Comparison of ENCODE assay signal across 6 cellular contexts in the genomic region with DNA sequence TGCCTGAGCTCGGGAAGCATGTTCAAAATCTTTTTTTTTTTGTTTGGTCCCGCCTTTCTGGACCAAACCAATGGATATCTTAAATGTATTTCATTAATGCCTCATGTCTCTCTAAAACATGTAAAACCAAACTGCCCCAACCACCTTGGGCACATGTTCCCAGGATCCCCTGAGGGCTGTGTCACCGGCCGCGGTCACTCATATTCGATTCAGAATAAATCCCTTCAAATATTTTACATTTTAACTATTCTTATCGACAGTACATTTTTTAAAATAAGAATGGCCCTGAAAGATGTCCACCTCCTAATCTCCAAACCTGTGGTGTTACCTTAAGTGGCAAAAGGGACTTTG. TPM values are rescaled to one million over a fixed set of nuclear protein-coding genes. Genes with fewer than 3 reads are reported as not detected.
DNase-seq lines count a peak whose midpoint lies in the region; ATAC-seq lines count a peak whose summit lies in the region.

No MANE protein-coding gene starts in this region.

- H3K9me3 ChIP-seq in CD4-positive, alpha-beta memory T cell (ENCODE audit: control insufficient read depth in 1 of 2, low read length in 2 of 2), result no peaks in the 10 kb centered on the region
- H3K9me3 ChIP-seq in muscle layer of colon (ENCODE audit: low read length) (no peaks in the 10 kb centered on the region), SJCRH30 (replicated peaks) (no peaks in the 10 kb centered on the region)

- H3K9me3 Mint-ChIP-seq in CD4-positive, alpha-beta memory T cell, result no peaks in the 10 kb centered on the region
- H3K9me3 Mint-ChIP-seq in activated CD4-positive, alpha-beta memory T cell treated with anti-CD3 and anti-CD28 coated beads, Interleukin-2, amount 10 ng/mL, durations not matched to agents 7 days and 5 days, result no peaks in the 10 kb centered on the region

- no peak for DNase-seq in CD4-positive, alpha-beta memory T cell
- no peak for DNase-seq in activated CD4-positive, alpha-beta memory T cell treated with anti-CD3 and anti-CD28 coated beads, Interleukin-2, amount 10 ng/mL, durations not matched to agents 7 days and 5 days
- DNase-seq in SJCRH30 (no peak), COR-L47 (lab: John Stamatoyannopoulos, UW) (no peak)

- no peak overlapping the region for H3K9ac ChIP-seq in muscle layer of colon (ENCODE audit: low read length)

- H3K27me3 ChIP-seq in CD4-positive, alpha-beta memory T cell (ENCODE audit: insufficient read depth, low read length), result no peaks in the 10 kb centered on the region
- no peaks in the 10 kb centered on the region for H3K27me3 ChIP-seq in muscle layer of colon (ENCODE audit: control insufficient read depth in 1 of 2, insufficient read depth in 2 of 2, low read length in 2 of 2)
- no peaks in the 10 kb centered on the region for H3K27me3 ChIP-seq in SJCRH30

- peaks cover 8 to 20% of the 10 kb centered on the region in 2 donors for H3K36me3 Mint-ChIP-seq in CD4-positive, alpha-beta memory T cell
- H3K36me3 Mint-ChIP-seq in activated CD4-positive, alpha-beta memory T cell treated with anti-CD3 and anti-CD28 coated beads, Interleukin-2, amount 10 ng/mL, durations not matched to agents 7 days and 5 days (ENCODE audit: low read depth), result peaks cover 24% of the 10 kb centered on the region

- peaks cover 6 to 42% (median 25%) of the 10 kb centered on the region in 4 donors for H3K4me1 Mint-ChIP-seq in CD4-positive, alpha-beta memory T cell
- H3K4me1 Mint-ChIP-seq in activated CD4-positive, alpha-beta memory T cell treated with anti-CD3 and anti-CD28 coated beads, Interleukin-2, amount 10 ng/mL, durations not matched to agents 7 days and 5 days, result peaks cover 43% of the 10 kb centered on the region

- H3K36me3 ChIP-seq in CD4-positive, alpha-beta memory T cell (ENCODE audit: insufficient read depth, low read length), result peaks cover 24% of the 10 kb centered on the region
- H3K36me3 ChIP-seq in muscle layer of colon (ENCODE audit: insufficient read depth, low read length) (peaks cover 16% of the 10 kb centered on the region), SJCRH30 (peaks cover 23% of the 10 kb centered on the region)

- peaks cover 35% of the 10 kb centered on the region for H3K4me1 ChIP-seq in CD4-positive, alpha-beta memory T cell (ENCODE audit: insufficient read depth, low read length)
- peaks cover 26% of the 10 kb centered on the region for H3K4me1 ChIP-seq in muscle layer of colon (ENCODE audit: insufficient read depth, low read length)
- 0 out of 2 replicates have a peak, but pooled peaks cover 3% of the 10 kb centered on the region for H3K4me1 ChIP-seq in SJCRH30

- ATAC-seq in esophagus mucosa, result no peak

- CTCF ChIA-PET in CD4-positive, alpha-beta memory T cell (lab: Charles Lee; ENCODE audit: partially characterized antibody), result interaction anchor here (0.6 to 2.5 kb wide), 3 partner anchors 14 to 245 kb away, joined by 4 to 14 read pairs (median 5); a partner anchor contains a TSS
- CTCF ChIA-PET in activated CD4-positive, alpha-beta memory T cell treated with anti-CD3 and anti-CD28 coated beads, Interleukin-2, amount 10 ng/mL, durations not matched to agents 7 days and 5 days (lab: Charles Lee), result interaction anchor here (1.3 to 2.3 kb wide), 3 partner anchors 14 to 57 kb away, joined by 4 to 10 read pairs (median 9); a partner anchor contains a TSS

- POLR2A ChIA-PET in CD4-positive, alpha-beta memory T cell (lab: Charles Lee; ENCODE audit: partially characterized antibody), result interaction anchor here (0.6 to 3.4 kb wide), 3 partner anchors 30 to 150 kb away, joined by 3 to 47 read pairs (median 4); a partner anchor contains a TSS
- POLR2A ChIA-PET in activated CD4-positive, alpha-beta memory T cell treated with anti-CD3 and anti-CD28 coated beads, Interleukin-2, amount 10 ng/mL, durations not matched to agents 7 days and 5 days (lab: Charles Lee), result interaction anchor here (1.1 to 4.9 kb wide), 8 partner anchors 13 to 187 kb away, joined by 3 to 56 read pairs (median 4); a partner anchor contains a TSS

- no peak overlapping the region for H3K4me3 ChIP-seq in CD4-positive, alpha-beta memory T cell (ENCODE audit: low read length in 2 of 2)
- H3K4me3 ChIP-seq in muscle layer of colon (ENCODE audit: low read depth in 1 of 2, low read length in 2 of 2) (peak overlapping the region; percentile 69 to 96), SJCRH30 (no peak overlapping the region)

- peak overlapping the region; percentile 75 to 100 (median 100) for H3K27ac Mint-ChIP-seq in CD4-positive, alpha-beta memory T cell
- peak overlapping the region; percentile 99 for H3K27ac Mint-ChIP-seq in activated CD4-positive, alpha-beta memory T cell treated with anti-CD3 and anti-CD28 coated beads, Interleukin-2, amount 10 ng/mL, durations not matched to agents 7 days and 5 days

- peak overlapping the region; percentile 100 for H3K27ac ChIP-seq in CD4-positive, alpha-beta memory T cell (ENCODE audit: low read depth, low read length)
- peak overlapping the region; percentile 70 for H3K27ac ChIP-seq in muscle layer of colon (ENCODE audit: low read depth, low read length)
- H3K27ac ChIP-seq in SJCRH30, result no peak overlapping the region

- H3K4me3 Mint-ChIP-seq in CD4-positive, alpha-beta memory T cell, result peak overlapping the region in 7 of 8 donors; percentile 47 to 100 (median 59)
- peak overlapping the region; percentile 95 for H3K4me3 Mint-ChIP-seq in activated CD4-positive, alpha-beta memory T cell treated with anti-CD3 and anti-CD28 coated beads, Interleukin-2, amount 10 ng/mL, durations not matched to agents 7 days and 5 days

- H3K27me3 Mint-ChIP-seq in CD4-positive, alpha-beta memory T cell, result no peaks in the 10 kb centered on the region
- no peaks in the 10 kb centered on the region for H3K27me3 Mint-ChIP-seq in activated CD4-positive, alpha-beta memory T cell treated with anti-CD3 and anti-CD28 coated beads, Interleukin-2, amount 10 ng/mL, durations not matched to agents 7 days and 5 days

- intact Hi-C loops in CD4-positive, alpha-beta memory T cell (cut with micrococcal nuclease), result no loop called here

RNA-seq across cellular contexts. Expression of a gene that starts 2.1 kb away (rescaled TPM):
- total RNA-seq in CD4-positive, alpha-beta memory T cell, result 100 to 1,000 TPM in 1 of 2 experiments, 10 to 100 TPM in 1; 98.4 to 105 TPM
- polyA plus RNA-seq in CD4-positive, alpha-beta memory T cell, result 100 to 1,000 TPM; 164 to 187 TPM
- 100 to 1,000 TPM; 109 to 117 TPM for total RNA-seq in activated CD4-positive, alpha-beta memory T cell treated with anti-CD3 and anti-CD28 coated beads, Interleukin-2, amount 10 ng/mL, durations not matched to agents 7 days and 5 days
- total RNA-seq in SJCRH30 (2014; rRNA removed; shearing (Covaris generic)), result 82.4 and 84.7 TPM in 2 replicates
- total RNA-seq in esophagus mucosa, result 152 TPM

RNA-seq across cellular contexts. Expression of a gene that starts 30.4 kb away (rescaled TPM):
- 10 to 100 TPM; 36.7 to 42.5 TPM for total RNA-seq in CD4-positive, alpha-beta memory T cell
- polyA plus RNA-seq in CD4-positive, alpha-beta memory T cell, result 10 to 100 TPM; 12.9 to 28.5 TPM
- 10 to 100 TPM; 45.1 to 52.5 TPM for total RNA-seq in activated CD4-positive, alpha-beta memory T cell treated with anti-CD3 and anti-CD28 coated beads, Interleukin-2, amount 10 ng/mL, durations not matched to agents 7 days and 5 days
- 75.7 and 80.1 TPM in 2 replicates for total RNA-seq in SJCRH30 (2014; rRNA removed; shearing (Covaris generic))
- total RNA-seq in esophagus mucosa, result 118 TPM

RNA-seq across cellular contexts. Expression of a gene that starts 32.4 kb away (rescaled TPM):
- 1 to 10 TPM; 4.4 to 4.6 TPM for total RNA-seq in CD4-positive, alpha-beta memory T cell
- polyA plus RNA-seq in CD4-positive, alpha-beta memory T cell, result 1 to 10 TPM in 1 of 2 donors, under 1 TPM in 1; 0.24 to 1.5 TPM
- total RNA-seq in activated CD4-positive, alpha-beta memory T cell treated with anti-CD3 and anti-CD28 coated beads, Interleukin-2, amount 10 ng/mL, durations not matched to agents 7 days and 5 days, result 1 to 10 TPM; 2.2 to 2.5 TPM
- 0.08 and 0.20 TPM in 2 replicates for total RNA-seq in SJCRH30 (2014; rRNA removed; shearing (Covaris generic))
- 1.3 TPM for total RNA-seq in esophagus mucosa

RNA-seq across cellular contexts. Expression of a gene that starts 54.9 kb away (rescaled TPM):
- total RNA-seq in CD4-positive, alpha-beta memory T cell, result 10 to 100 TPM; 23.3 to 26.1 TPM
- polyA plus RNA-seq in CD4-positive, alpha-beta memory T cell, result 1 to 10 TPM; 5.5 to 6.3 TPM
- 10 to 100 TPM; 20.1 to 21.5 TPM for total RNA-seq in activated CD4-positive, alpha-beta memory T cell treated with anti-CD3 and anti-CD28 coated beads, Interleukin-2, amount 10 ng/mL, durations not matched to agents 7 days and 5 days
- 30.9 and 34.4 TPM in 2 replicates for total RNA-seq in SJCRH30 (2014; rRNA removed; shearing (Covaris generic))
- total RNA-seq in esophagus mucosa, result 12.0 TPM

RNA-seq across cellular contexts. Expression of a gene that starts 55.6 kb away (rescaled TPM):
- total RNA-seq in CD4-positive, alpha-beta memory T cell, result 1 to 10 TPM; 7.0 to 8.1 TPM
- polyA plus RNA-seq in CD4-positive, alpha-beta memory T cell, result 1 to 10 TPM in 1 of 2 donors, under 1 TPM in 1; 0.94 to 1.3 TPM
- 1 to 10 TPM; 2.5 to 3.2 TPM for total RNA-seq in activated CD4-positive, alpha-beta memory T cell treated with anti-CD3 and anti-CD28 coated beads, Interleukin-2, amount 10 ng/mL, durations not matched to agents 7 days and 5 days
- total RNA-seq in SJCRH30 (2014; rRNA removed; shearing (Covaris generic)), result 0.43 and 0.51 TPM in 2 replicates
- total RNA-seq in esophagus mucosa, result 3.0 TPM

Comparison
In these comparisons a context has a peak if more than half of its experiments do, and no peak if none do; other contexts are left out.
1. H3K4me3 ChIP-seq: peak in muscle layer of colon (2 of 2); none in CD4-positive, alpha-beta memory T cell (0 of 2) and SJCRH30 (single experiment).